ENCODE assay signal across 30 cellular contexts in genomic region chr21:31413698-31414097, GRCh38.
"Had no signal": no experiment of that assay in that cellular context is flagged by ENCODE, and none has a peak within 500 bp of the region (broad histone marks: within the 10 kb centered on the region; RNA-seq: fewer than 3 reads in every experiment).

No MANE protein-coding gene starts in this region.

- H3K9me3 Mint-ChIP-seq: activated T-cell treated with anti-CD3 and anti-CD28 coated beads, Interleukin-2, amount 50 U/mL, for 4 hours; activated T-helper 17 cell treated with anti-CD3 and anti-CD28 coated beads, Interleukin-2, amount 50 U/mL, for 72 hours; central memory CD8-positive, alpha-beta T cell; dendritic cell treated with granulocyte-macrophage colony-stimulating factor and Interleukin-4, amounts not matched to agents 40 ng/mL and 50 ng/mL, for 4 days; endodermal cell; T-helper 2 cell treated with Interferon-gamma antibody and Interleukin-4, amounts not matched to agents 5 μg/mL and 100 μg/mL, for 36 hours had no signal

- H3K4me3 Mint-ChIP-seq: activated CD4-positive, alpha-beta memory T cell treated with anti-CD3 and anti-CD28 coated beads for 36 hours; activated CD4-positive, alpha-beta T cell treated with anti-CD3 and anti-CD28 coated beads for 36 hours; activated CD4-positive, alpha-beta T cell treated with anti-CD3 and anti-CD28 coated beads, Interleukin-2, amount 10 ng/mL, durations not matched to agents 24 days and 14 days; activated CD8-positive, alpha-beta memory T cell treated with anti-CD3 and anti-CD28 coated beads, Interleukin-2, amount 10 ng/mL, durations not matched to agents 7 days and 5 days; activated CD8-positive, alpha-beta T cell treated with anti-CD3 and anti-CD28 coated beads, Interleukin-2, amount 10 ng/mL, durations not matched to agents 7 days and 5 days; activated naive CD8-positive, alpha-beta T cell; activated T-cell treated with anti-CD3 and anti-CD28 coated beads, Interleukin-2, amount 50 U/mL, for 4 hours; activated T-helper 17 cell treated with anti-CD3 and anti-CD28 coated beads, Interleukin-2, amount 50 U/mL, for 72 hours; central memory CD8-positive, alpha-beta T cell; dendritic cell treated with granulocyte-macrophage colony-stimulating factor and Interleukin-4, amounts not matched to agents 40 ng/mL and 50 ng/mL, for 4 days; endodermal cell; T-helper 17 cell; T-helper 2 cell treated with Interferon-gamma antibody and Interleukin-4, amounts not matched to agents 5 μg/mL and 100 μg/mL, for 36 hours had no signal

- H3K27me3 ChIP-seq: brain microvascular endothelial cell, dorsolateral prefrontal cortex had no signal

- DNase-seq: activated CD4-positive, alpha-beta memory T cell treated with anti-CD3 and anti-CD28 coated beads for 36 hours; activated CD4-positive, alpha-beta T cell treated with anti-CD3 and anti-CD28 coated beads for 36 hours; activated CD4-positive, alpha-beta T cell treated with anti-CD3 and anti-CD28 coated beads, Interleukin-2, amount 10 ng/mL, durations not matched to agents 24 days and 14 days; activated CD4-positive, CD25-positive, alpha-beta regulatory T cell; activated CD4-positive, CD25-positive, alpha-beta regulatory T cell treated with anti-CD3 and anti-CD28 coated beads, Interleukin-2, amount 50 U/mL, for 72 hours; activated CD8-positive, alpha-beta memory T cell treated with anti-CD3 and anti-CD28 coated beads, Interleukin-2, amount 10 ng/mL, durations not matched to agents 7 days and 5 days; activated CD8-positive, alpha-beta T cell treated with anti-CD3 and anti-CD28 coated beads, Interleukin-2, amount 10 ng/mL, durations not matched to agents 7 days and 5 days; activated effector memory CD4-positive, alpha-beta T cell treated with Interleukin-2 at 50 U/mL for 16 hours; activated gamma-delta T cell treated with Interleukin-2 at 50 U/mL for 16 hours; activated naive CD4-positive, alpha-beta T cell treated with anti-CD3 and anti-CD28 coated beads, Interleukin-2, amount 50 U/mL, for 16 hours; activated naive CD4-positive, alpha-beta T cell treated with Interleukin-2 at 50 U/mL for 16 hours; activated T-cell treated with anti-CD3 and anti-CD28 coated beads, Interleukin-2, amount 50 U/mL, for 4 hours; amniotic stem cell; anterior cingulate cortex; brain microvascular endothelial cell; dorsolateral prefrontal cortex; effector memory CD4-positive, alpha-beta T cell; endodermal cell; foreskin fibroblast; T-helper 1 cell; T-helper 17 cell; T1000; WERI-Rb-1 had no signal

- ATAC-seq: activated CD4-positive, alpha-beta T cell treated with anti-CD3 and anti-CD28 coated beads for 36 hours; activated CD8-positive, alpha-beta memory T cell treated with anti-CD3 and anti-CD28 coated beads, Interleukin-2, amount 10 ng/mL, durations not matched to agents 7 days and 5 days; activated CD8-positive, alpha-beta T cell treated with anti-CD3 and anti-CD28 coated beads, Interleukin-2, amount 10 ng/mL, durations not matched to agents 7 days and 5 days; activated T-cell treated with anti-CD3 and anti-CD28 coated beads, Interleukin-2, amount 50 U/mL, for 4 hours; activated T-helper 17 cell treated with anti-CD3 and anti-CD28 coated beads, Interleukin-2, amount 50 U/mL, for 72 hours; esophagus mucosa; T-helper 17 cell had no signal

- H3K27ac ChIP-seq: brain microvascular endothelial cell, coronary artery, WERI-Rb-1 had no signal

- H3K4me1 Mint-ChIP-seq: activated CD8-positive, alpha-beta memory T cell treated with anti-CD3 and anti-CD28 coated beads, Interleukin-2, amount 10 ng/mL, durations not matched to agents 7 days and 5 days; activated T-helper 17 cell treated with anti-CD3 and anti-CD28 coated beads, Interleukin-2, amount 50 U/mL, for 72 hours; central memory CD8-positive, alpha-beta T cell had no signal

- H3K27ac Mint-ChIP-seq: activated CD4-positive, alpha-beta memory T cell treated with anti-CD3 and anti-CD28 coated beads for 36 hours; activated CD4-positive, alpha-beta T cell treated with anti-CD3 and anti-CD28 coated beads for 36 hours; activated CD4-positive, alpha-beta T cell treated with anti-CD3 and anti-CD28 coated beads, Interleukin-2, amount 10 ng/mL, durations not matched to agents 24 days and 14 days; activated CD8-positive, alpha-beta memory T cell treated with anti-CD3 and anti-CD28 coated beads, Interleukin-2, amount 10 ng/mL, durations not matched to agents 7 days and 5 days; activated CD8-positive, alpha-beta T cell treated with anti-CD3 and anti-CD28 coated beads, Interleukin-2, amount 10 ng/mL, durations not matched to agents 7 days and 5 days; activated naive CD8-positive, alpha-beta T cell; activated T-helper 17 cell treated with anti-CD3 and anti-CD28 coated beads, Interleukin-2, amount 50 U/mL, for 72 hours; dendritic cell treated with granulocyte-macrophage colony-stimulating factor and Interleukin-4, amounts not matched to agents 40 ng/mL and 50 ng/mL, for 4 days; endodermal cell; T-helper 17 cell; T-helper 2 cell treated with Interferon-gamma antibody and Interleukin-4, amounts not matched to agents 5 μg/mL and 100 μg/mL, for 36 hours had no signal

- H3K27me3 Mint-ChIP-seq: activated CD4-positive, alpha-beta memory T cell treated with anti-CD3 and anti-CD28 coated beads for 36 hours; activated CD4-positive, alpha-beta T cell treated with anti-CD3 and anti-CD28 coated beads for 36 hours; activated CD4-positive, alpha-beta T cell treated with anti-CD3 and anti-CD28 coated beads, Interleukin-2, amount 10 ng/mL, durations not matched to agents 24 days and 14 days; activated CD8-positive, alpha-beta memory T cell treated with anti-CD3 and anti-CD28 coated beads, Interleukin-2, amount 10 ng/mL, durations not matched to agents 7 days and 5 days; activated naive CD8-positive, alpha-beta T cell; activated T-helper 17 cell treated with anti-CD3 and anti-CD28 coated beads, Interleukin-2, amount 50 U/mL, for 72 hours; central memory CD8-positive, alpha-beta T cell; dendritic cell treated with granulocyte-macrophage colony-stimulating factor and Interleukin-4, amounts not matched to agents 40 ng/mL and 50 ng/mL, for 4 days; T-helper 17 cell had no signal

- H3K36me3 ChIP-seq: brain microvascular endothelial cell, WERI-Rb-1 had no signal

- H3K4me3 ChIP-seq: coronary artery, dorsolateral prefrontal cortex had no signal
